Comparison of ENCODE assay signal across 19 cellular contexts in genomic region chr6:72810571-72811280, GRCh38.
DNase-seq lines count a peak whose midpoint lies in the region; FAIRE-seq and TF ChIP-seq lines count a peak whose summit lies in the region.
"Had no signal": no experiment of that assay in that cellular context is flagged by ENCODE, and none has a peak within 500 bp of the region (broad histone marks: within the 10 kb centered on the region; RNA-seq: fewer than 3 reads in every experiment).

No MANE protein-coding gene starts in this region.

- DNase-seq in H54 (ENCODE audit: insufficient read length, low spot score) (no peak), SK-N-MC (ENCODE audit: low read depth, low spot score) (no peak), fibroblast of mammary gland (ENCODE audit: low read depth) (peak; percentile 27), tibial artery (no peak), right atrium auricular region (ENCODE audit: low spot score) (no peak), adrenal gland (no peak)
- no peak for DNase-seq in stimulated activated naive CD4-positive, alpha-beta T cell (lab: John Stamatoyannopoulos, UW)
- DNase-seq: DMS79 treated with DMSO at 0.1 percent for 48 hours, GOT3, NCI-H1436, NCI-H1930, NCI-H226, NCI-H524, NCI-H82, PC-3, RPMI8226, SHP77 treated with DMSO at 0.1 percent for 48 hours had no signal

- H3K9me3 ChIP-seq in SK-N-MC (ENCODE audit: low read depth, low read length) (no peaks in the 10 kb centered on the region), tibial artery (no peaks in the 10 kb centered on the region), right atrium auricular region (no peaks in the 10 kb centered on the region), adrenal gland (replicated peaks in 1 of 3) (no peaks in the 10 kb centered on the region)

- H3K27me3 ChIP-seq in tibial artery: no peaks in the 10 kb centered on the region
- no peaks in the 10 kb centered on the region for H3K27me3 ChIP-seq in right atrium auricular region
- H3K27me3 ChIP-seq in adrenal gland: no peaks in the 10 kb centered on the region

- H3K27ac ChIP-seq in SK-N-MC (peak overlapping the region; percentile 79), tibial artery (peak overlapping the region; percentile 38 to 43), right atrium auricular region (no peak overlapping the region), adrenal gland (no peak overlapping the region)
- H3K27ac ChIP-seq: KMS-11 had no signal

- H3K9ac ChIP-seq in SK-N-MC (ENCODE audit: insufficient read length): no peak overlapping the region
- H3K9ac ChIP-seq: KMS-11 had no signal

- peak; percentile 6 for FAIRE-seq in H54 (lab: Jason Lieb, UNC)
- FAIRE-seq: G401.6 had no signal

- TF ChIP-seq CTCF in fibroblast of mammary gland (conservative IDR thresholded peaks at IDR 0.05; ENCODE audit: control insufficient read depth, insufficient read depth, low read depth, low read length) (no peak), tibial artery (IDR thresholded peaks at IDR 0.05) (no peak), right atrium auricular region (IDR thresholded peaks at IDR 0.05) (no peak), adrenal gland (IDR thresholded peaks at IDR 0.05) (no peak)

- 53 to 74% (median 68%) methylated on average over 4 of the region's 4 CpGs for WGBS in adrenal gland, 4 donors

- no peak for TF ChIP-seq POLR2A in H54 (IDR thresholded peaks at IDR 0.05; ENCODE audit: low read depth, low read length)
- no peak for TF ChIP-seq POLR2A in adrenal gland (IDR thresholded peaks at IDR 0.05)

- H3K4me3 ChIP-seq in SK-N-MC (no peak overlapping the region), fibroblast of mammary gland (ENCODE audit: control insufficient read depth, low read depth, low read length) (no peak overlapping the region), tibial artery (no peak overlapping the region), right atrium auricular region (no peak overlapping the region), adrenal gland (no peak overlapping the region)

- H3K4me1 ChIP-seq in tibial artery (peaks cover 0 to 21% (median 10%) of the 10 kb centered on the region in 4 donors), right atrium auricular region (no peaks in the 10 kb centered on the region), adrenal gland (replicated peaks in 1 of 2) (no peaks in the 10 kb centered on the region)

- intact Hi-C loops in tibial artery (cut with DNase I; ENCODE audit: low total_unique reads) (no loop called here), adrenal gland (cut with DNase I) (no loop called here)

- H3K36me3 ChIP-seq in SK-N-MC (ENCODE audit: insufficient read depth, low read length) (no peaks in the 10 kb centered on the region), tibial artery (no peaks in the 10 kb centered on the region), right atrium auricular region (no peaks in the 10 kb centered on the region), adrenal gland (replicated peaks in 1 of 2) (no peaks in the 10 kb centered on the region)

Comparison
In these comparisons a context has a peak if more than half of its experiments do, and no peak if none do; other contexts are left out.
1. H3K27ac ChIP-seq: peak in SK-N-MC (single experiment) and tibial artery (2 of 2); none in right atrium auricular region (0 of 2) and adrenal gland (0 of 5).